In genomic region chr1:175220853-175221547, GRCh38 we compare ENCODE assay signal across 25 cellular contexts. TPM values are rescaled to one million over a fixed set of nuclear protein-coding genes. Genes with fewer than 3 reads are reported as not detected.
DNase-seq lines count a peak whose midpoint lies in the region; ATAC-seq, FAIRE-seq and TF ChIP-seq lines count a peak whose summit lies in the region.
"Had no signal": no experiment of that assay in that cellular context is flagged by ENCODE, and none has a peak within 500 bp of the region (broad histone marks: within the 10 kb centered on the region; RNA-seq: fewer than 3 reads in every experiment).

No MANE protein-coding gene starts in this region.

- no peak overlapping the region for H4K5ac ChIP-seq in H1 (ENCODE audit: insufficient read length, low read depth, low read length)

- H3K9me3 Mint-ChIP-seq in stimulated activated effector memory CD8-positive, alpha-beta T cell treated with anti-CD3 and anti-CD28 coated beads, Interleukin-12 subunit alpha, Interleukin-12 subunit beta, amount 100 ng/mL, for 72 hours, result no peaks in the 10 kb centered on the region
- H3K9me3 Mint-ChIP-seq: activated naive CD8-positive, alpha-beta T cell treated with anti-CD3 and anti-CD28 coated beads, Interleukin-2, amount 50 U/mL, for 24 hours; activated T-helper 1 cell treated with anti-CD3 and anti-CD28 coated beads, Interleukin-12 subunit alpha, Interleukin-12 subunit beta, Interleukin-2, Interleukin-4 antibody, amounts not matched to agents 30 ng/mL and 10 ng/mL and 1 ng/mL, durations not matched to agents 14 hours and 24 hours and 36 hours; CD4-positive, alpha-beta memory T cell; natural killer cell; T-helper 2 cell treated with Interferon-gamma antibody and Interleukin-4, amounts not matched to agents 5 μg/mL and 100 μg/mL, for 36 hours had no signal

- CTCF ChIA-PET in H1 (lab: Charles Lee; ENCODE audit: partially characterized antibody), result interaction anchor here (0.6 to 4.3 kb wide), 24 partner anchors 21 to 191 kb away, joined by 3 to 43 read pairs (median 3); no protein-coding TSS in a partner anchor

- no peak overlapping the region for H2AK5ac ChIP-seq in H1 (ENCODE audit: low read depth, low read length)

- H3K79me2 ChIP-seq in Loucy (ENCODE audit: insufficient read depth, low read length) (no peaks in the 10 kb centered on the region), H1 (ENCODE audit: control insufficient read depth in 1 of 2, insufficient read depth in 2 of 2, low read length in 2 of 2) (no peaks in the 10 kb centered on the region)

- no peak overlapping the region for H3K4me3 Mint-ChIP-seq in stimulated activated effector memory CD8-positive, alpha-beta T cell treated with anti-CD3 and anti-CD28 coated beads, Interleukin-12 subunit alpha, Interleukin-12 subunit beta, amount 100 ng/mL, for 72 hours
- H3K4me3 Mint-ChIP-seq: activated naive CD8-positive, alpha-beta T cell treated with anti-CD3 and anti-CD28 coated beads, Interleukin-2, amount 50 U/mL, for 24 hours; activated T-helper 1 cell treated with anti-CD3 and anti-CD28 coated beads, Interleukin-12 subunit alpha, Interleukin-12 subunit beta, Interleukin-2, Interleukin-4 antibody, amounts not matched to agents 30 ng/mL and 10 ng/mL and 1 ng/mL, durations not matched to agents 14 hours and 24 hours and 36 hours; CD4-positive, alpha-beta memory T cell; natural killer cell; T-helper 2 cell treated with Interferon-gamma antibody and Interleukin-4, amounts not matched to agents 5 μg/mL and 100 μg/mL, for 36 hours had no signal

- H2BK120ac ChIP-seq in H1 (replicated peaks; ENCODE audit: low read depth, low read length), result no peak overlapping the region

- no peak overlapping the region for H3K56ac ChIP-seq in H1 (replicated peaks; ENCODE audit: insufficient read length, low read depth, low read length)

- no peaks in the 10 kb centered on the region; the same call in 1 of the 2 replicates for H3K23me2 ChIP-seq in H1 (ENCODE audit: low read depth, low read length)

- no peaks in the 10 kb centered on the region for H3K36me3 ChIP-seq in Loucy (ENCODE audit: insufficient read depth, low read length)
- no peaks in the 10 kb centered on the region for H3K36me3 ChIP-seq in H1 (ENCODE audit: control insufficient read depth in 2 of 4, insufficient read depth in 4 of 4, low read length in 3 of 4)
- H3K36me3 ChIP-seq in liver (ENCODE audit: control insufficient read depth in 4 of 4, insufficient read depth in 3 of 4, low read depth in 1 of 4, low read length in 3 of 4), result no peaks in the 10 kb centered on the region
- H3K36me3 ChIP-seq: cardiac muscle cell, thyroid gland had no signal

- peaks cover 41% of the 10 kb centered on the region for H3K4me1 ChIP-seq in Loucy (ENCODE audit: insufficient read depth, low read length, poor library complexity, severe bottlenecking)
- peaks cover 2 to 12% (median 6%) of the 10 kb centered on the region in 4 experiments for H3K4me1 ChIP-seq in H1 (replicated peaks in 1 of 4; ENCODE audit: control insufficient read depth in 3 of 4, insufficient read depth in 4 of 4, low read length in 3 of 4)
- H3K4me1 ChIP-seq in liver (ENCODE audit: control insufficient read depth in 4 of 4, insufficient read depth in 4 of 4, low read length in 3 of 4), result peaks cover 0 to 2% (median 0%) of the 10 kb centered on the region in 4 donors

- H3K9ac ChIP-seq in Loucy (ENCODE audit: low read depth, low read length, poor library complexity, severe bottlenecking) (no peak overlapping the region), H1 (replicated peaks in 1 of 4; ENCODE audit: extremely low read depth in 1 of 4, low read depth in 3 of 4, low read length in 3 of 4) (no peak overlapping the region), liver (ENCODE audit: low read depth in 1 of 2, low read length in 2 of 2) (no peak overlapping the region)

- no peak overlapping the region for H3K23ac ChIP-seq in H1 (ENCODE audit: insufficient read length)

- H3K9me2 ChIP-seq in Loucy (replicated peaks; ENCODE audit: low read depth, low read length), result no peaks in the 10 kb centered on the region

- H2AFZ ChIP-seq in Loucy (ENCODE audit: low read length), result 0 out of 2 replicates have a peak overlapping the region, but pooled peaks have one; percentile 21
- H2AFZ ChIP-seq in H1 (ENCODE audit: low read length), result peak overlapping the region; percentile 95

- peak overlapping the region; percentile 24; the same call in 1 of the 2 replicates for H2BK20ac ChIP-seq in H1 (ENCODE audit: low read length)

- H3K18ac ChIP-seq in H1 (ENCODE audit: extremely low read depth, low read length), result no peak overlapping the region; the same call in 1 of the 2 replicates

- H3K4me2 ChIP-seq in Loucy (ENCODE audit: low read depth, low read length, poor library complexity, severe bottlenecking) (no peak overlapping the region), H1 (ENCODE audit: insufficient read depth in 1 of 2, low read depth in 2 of 2, low read length in 2 of 2) (peak overlapping the region; percentile 3 to 34; a peak in 1 of 4 replicates)

- peak overlapping the region; percentile 84; the same call in 1 of the 2 replicates for H2BK15ac ChIP-seq in H1 (ENCODE audit: low read length)

- no peak overlapping the region for H4K91ac ChIP-seq in H1 (replicated peaks; ENCODE audit: insufficient read length, low read length)

- H2BK12ac ChIP-seq in H1 (ENCODE audit: low read depth, low read length), result no peak overlapping the region; the same call in 1 of the 2 replicates

- 0 out of 2 replicates have a peak overlapping the region, but pooled peaks have one; percentile 15 for H2BK5ac ChIP-seq in H1 (ENCODE audit: low read depth, low read length)

- FAIRE-seq in H1 (lab: Jason Lieb, UNC), result no peak
- FAIRE-seq: H54 had no signal

- H4K8ac ChIP-seq in H1 (ENCODE audit: extremely low read depth, insufficient read depth, low read length), result no peak overlapping the region; the same call in 1 of the 2 replicates

- H3K27ac ChIP-seq in H1 (ENCODE audit: low read depth, low read length) (no peak overlapping the region), liver (ENCODE audit: low read depth in 1 of 2, low read length in 2 of 2) (no peak overlapping the region)
- H3K27ac ChIP-seq: cardiac muscle cell, thyroid gland had no signal

- H3K4ac ChIP-seq in H1 (replicated peaks; ENCODE audit: insufficient read length, low read depth, low read length), result no peak overlapping the region

- no peak for TF ChIP-seq EP300 in H1 (IDR thresholded peaks at IDR 0.05; ENCODE audit: borderline replicate concordance in 1 of 2, low read depth in 2 of 2, low read length in 2 of 2)

- no peaks in the 10 kb centered on the region for H3K36me3 Mint-ChIP-seq in stimulated activated effector memory CD8-positive, alpha-beta T cell treated with anti-CD3 and anti-CD28 coated beads, Interleukin-12 subunit alpha, Interleukin-12 subunit beta, amount 100 ng/mL, for 72 hours
- H3K36me3 Mint-ChIP-seq: CD4-positive, alpha-beta memory T cell; natural killer cell had no signal

- H3K4me1 Mint-ChIP-seq in stimulated activated effector memory CD8-positive, alpha-beta T cell treated with anti-CD3 and anti-CD28 coated beads, Interleukin-12 subunit alpha, Interleukin-12 subunit beta, amount 100 ng/mL, for 72 hours, result peaks cover 10% of the 10 kb centered on the region
- H3K4me1 Mint-ChIP-seq: natural killer cell had no signal

- WGBS in H1 (ENCODE audit: extremely low coverage in 1 of 2, insufficient coverage in 1 of 2, insufficient read length in 1 of 2, insufficient replicate concordance in 2 of 2, low coverage in 1 of 2, low lambda C conversion rate in 2 of 2, missing lambda C conversion rate in 1 of 2), 2 experiments, result 70% methylated on average over 11 of the region's 11 CpGs; no CpG with 5 or more reads in 1 of the 2 experiments
- 62% methylated on average over 11 of the region's 11 CpGs for WGBS in liver

- TF ChIP-seq RAD21 in H1 (IDR thresholded peaks at IDR 0.05 in 1 of 2, conservative IDR thresholded peaks at IDR 0.05 in 1 of 2; ENCODE audit: low read depth in 2 of 2, low read length in 2 of 2) (no peak), liver (IDR thresholded peaks at IDR 0.05) (no peak)

- H3K14ac ChIP-seq in H1 (ENCODE audit: insufficient read length), result no peak overlapping the region

- TF ChIP-seq POLR2A in H1 (IDR thresholded peaks at IDR 0.05; ENCODE audit: control extremely low read depth in 1 of 2, low read depth in 2 of 2, low read length in 2 of 2), result no peak

- H3K27ac Mint-ChIP-seq in stimulated activated effector memory CD8-positive, alpha-beta T cell treated with anti-CD3 and anti-CD28 coated beads, Interleukin-12 subunit alpha, Interleukin-12 subunit beta, amount 100 ng/mL, for 72 hours, result peak overlapping the region; percentile 5
- H3K27ac Mint-ChIP-seq: activated T-helper 1 cell treated with anti-CD3 and anti-CD28 coated beads, Interleukin-12 subunit alpha, Interleukin-12 subunit beta, Interleukin-2, Interleukin-4 antibody, amounts not matched to agents 30 ng/mL and 10 ng/mL and 1 ng/mL, durations not matched to agents 14 hours and 24 hours and 36 hours; natural killer cell; progenitor cell of endocrine pancreas; T-helper 2 cell treated with Interferon-gamma antibody and Interleukin-4, amounts not matched to agents 5 μg/mL and 100 μg/mL, for 36 hours had no signal

- H3F3A ChIP-seq in Loucy (ENCODE audit: low read depth), result no peaks in the 10 kb centered on the region

- H3K4me3 ChIP-seq in Loucy (ENCODE audit: low read length, poor library complexity, severe bottlenecking), result no peak overlapping the region
- peak overlapping the region in 1 of 4 experiments; percentile 3; a peak in 1 of 8 replicates for H3K4me3 ChIP-seq in H1 (ENCODE audit: extremely low read depth in 1 of 4, insufficient read depth in 2 of 4, low read depth in 3 of 4, low read length in 4 of 4)
- H3K4me3 ChIP-seq in liver (ENCODE audit: low read depth in 1 of 3, low read length in 3 of 3), result no peak overlapping the region
- H3K4me3 ChIP-seq: cardiac muscle cell, thyroid gland had no signal

- no peaks in the 10 kb centered on the region for H3K9me3 ChIP-seq in Loucy (ENCODE audit: insufficient read depth, low read depth, low read length)
- H3K9me3 ChIP-seq in H1 (ENCODE audit: insufficient read depth in 2 of 2, low read depth in 1 of 2, low read length in 1 of 2), result no peaks in the 10 kb centered on the region
- no peaks in the 10 kb centered on the region for H3K9me3 ChIP-seq in liver (ENCODE audit: control insufficient read depth in 4 of 4, low read length in 3 of 4)
- H3K9me3 ChIP-seq: thyroid gland had no signal

- no peaks in the 10 kb centered on the region for H3K79me1 ChIP-seq in H1 (ENCODE audit: low read depth, low read length)

- no peaks in the 10 kb centered on the region for H4K20me1 ChIP-seq in Loucy (ENCODE audit: insufficient read depth, low read length, poor library complexity, severe bottlenecking)
- H4K20me1 ChIP-seq in H1 (replicated peaks in 1 of 2; ENCODE audit: control insufficient read depth in 1 of 2, insufficient read depth in 2 of 2, low read length in 2 of 2), result no peaks in the 10 kb centered on the region

- ATAC-seq in stimulated activated effector memory CD8-positive, alpha-beta T cell treated with anti-CD3 and anti-CD28 coated beads, Interleukin-12 subunit alpha, Interleukin-12 subunit beta, amount 100 ng/mL, for 72 hours, result no peak
- ATAC-seq in HG02884 (IDR thresholded peaks at IDR 0.05; ENCODE audit: unreplicated experiment), result no peak
- no peak for ATAC-seq in SK-N-SH treated with all-trans-retinoic acid at 6 μM for 48 hours
- ATAC-seq: activated naive CD8-positive, alpha-beta T cell treated with anti-CD3 and anti-CD28 coated beads, Interleukin-2, amount 50 U/mL, for 24 hours; natural killer cell had no signal

- DNase-seq in H1 (ENCODE audit: low read depth in 1 of 2, low spot score in 2 of 2), result peak in 1 of 2 experiments; percentile 51
- no peak for DNase-seq in stimulated activated effector memory CD8-positive, alpha-beta T cell treated with anti-CD3 and anti-CD28 coated beads, Interleukin-12 subunit alpha, Interleukin-12 subunit beta, amount 100 ng/mL, for 72 hours (ENCODE audit: low spot score in 2 of 2)
- no peak for DNase-seq in activated CD4-positive, alpha-beta T cell treated with anti-CD3 and anti-CD28 coated beads, Interleukin-2, amount 50 U/mL, for 4 hours
- no peak for DNase-seq in activated effector memory CD4-positive, alpha-beta T cell treated with anti-CD3 and anti-CD28 coated beads, Interleukin-2, amount 50 U/mL, for 16 hours
- DNase-seq: activated naive CD8-positive, alpha-beta T cell treated with anti-CD3 and anti-CD28 coated beads, Interleukin-2, amount 50 U/mL, for 24 hours; CD4-positive, alpha-beta memory T cell; DND-41; erythroblast; IMR-90; natural killer cell; NCI-H2081; NCI-H524; SIG-M5; stimulated activated CD4-positive, alpha-beta T cell treated with anti-CD3 and anti-CD28 coated beads, Interleukin-12 subunit alpha, Interleukin-12 subunit beta, amount 100 ng/mL, for 4 hours had no signal

- H3K27me3 ChIP-seq in Loucy (ENCODE audit: insufficient read depth, low read length, poor library complexity, severe bottlenecking) (no peaks in the 10 kb centered on the region), H1 (replicated peaks in 1 of 4; ENCODE audit: control insufficient read depth in 3 of 4, extremely low read depth in 1 of 4, insufficient read depth in 3 of 4, low read length in 3 of 4) (no peaks in the 10 kb centered on the region; a peak in 1 of 7 replicates), liver (ENCODE audit: control insufficient read depth in 4 of 4, insufficient read depth in 4 of 4, low read length in 3 of 4) (no peaks in the 10 kb centered on the region)
- H3K27me3 ChIP-seq: cardiac muscle cell, thyroid gland had no signal

- TF ChIP-seq CTCF in Loucy (conservative IDR thresholded peaks at IDR 0.05; ENCODE audit: low read length) (no peak), H1 (IDR thresholded peaks at IDR 0.05; ENCODE audit: control extremely low read depth in 1 of 3, insufficient read depth in 1 of 3, low read depth in 1 of 3, low read length in 3 of 3) (no peak), liver (IDR thresholded peaks at IDR 0.05; ENCODE audit: low read depth, low read length, missing input control) (no peak)

- POLR2A ChIA-PET in H1 (lab: Charles Lee; ENCODE audit: partially characterized antibody), result no interaction called here

RNA-seq across cellular contexts. Expression of gene KIAA0040, which starts 28.4 kb away (rescaled TPM):
- total RNA-seq in H1 (2021; fragmentation: NEBNext Ultra II Directional; extraction: Animal tissue kit (Norgen Biotek cat#: 25700)), result 11.7 and 14.1 TPM in 2 replicates
- polyA plus RNA-seq in H1 (2011; rRNA removed) (8.0 and 11.0 TPM in 2 replicates), liver (1 to 10 TPM; 4.6 to 5.8 TPM)
- polyA plus RNA-seq in H1 (2011; cell fraction: cytosol; rRNA removed), result 9.5 TPM
- polyA plus RNA-seq in H1 (2011; cell fraction: nucleus; rRNA removed), result 6.6 TPM
- 6.9 to 7.8 TPM (median 7.5 TPM) in 4 replicates for polyA plus RNA-seq in H1 (2012, experiment 1 of 2)
- polyA plus RNA-seq in H1 (2012, experiment 2 of 2), result 3.7 TPM
- 8.0 TPM for polyA plus RNA-seq in H1 (2013, experiment 1 of 2)
- polyA plus RNA-seq in H1 (2013, experiment 2 of 2), result 9.4 TPM
- 18.7 and 28.4 TPM in 2 replicates for polyA minus RNA-seq in H1 (2011; rRNA and poly(A)+ RNA removed)
- polyA minus RNA-seq in H1 (2011; cell fraction: cytosol; rRNA and poly(A)+ RNA removed), result 5.4 TPM
- polyA minus RNA-seq in H1 (2011; cell fraction: nucleus; rRNA and poly(A)+ RNA removed), result 11.1 TPM
- total RNA-seq in liver, result 10 to 100 TPM in 1 of 2 donors, 1 to 10 TPM in 1; 5.7 to 12.0 TPM
- polyA plus RNA-seq: AG04450 had no signal
